Comparison of ENCODE assay signal across 8 cellular contexts in the genomic region with DNA sequence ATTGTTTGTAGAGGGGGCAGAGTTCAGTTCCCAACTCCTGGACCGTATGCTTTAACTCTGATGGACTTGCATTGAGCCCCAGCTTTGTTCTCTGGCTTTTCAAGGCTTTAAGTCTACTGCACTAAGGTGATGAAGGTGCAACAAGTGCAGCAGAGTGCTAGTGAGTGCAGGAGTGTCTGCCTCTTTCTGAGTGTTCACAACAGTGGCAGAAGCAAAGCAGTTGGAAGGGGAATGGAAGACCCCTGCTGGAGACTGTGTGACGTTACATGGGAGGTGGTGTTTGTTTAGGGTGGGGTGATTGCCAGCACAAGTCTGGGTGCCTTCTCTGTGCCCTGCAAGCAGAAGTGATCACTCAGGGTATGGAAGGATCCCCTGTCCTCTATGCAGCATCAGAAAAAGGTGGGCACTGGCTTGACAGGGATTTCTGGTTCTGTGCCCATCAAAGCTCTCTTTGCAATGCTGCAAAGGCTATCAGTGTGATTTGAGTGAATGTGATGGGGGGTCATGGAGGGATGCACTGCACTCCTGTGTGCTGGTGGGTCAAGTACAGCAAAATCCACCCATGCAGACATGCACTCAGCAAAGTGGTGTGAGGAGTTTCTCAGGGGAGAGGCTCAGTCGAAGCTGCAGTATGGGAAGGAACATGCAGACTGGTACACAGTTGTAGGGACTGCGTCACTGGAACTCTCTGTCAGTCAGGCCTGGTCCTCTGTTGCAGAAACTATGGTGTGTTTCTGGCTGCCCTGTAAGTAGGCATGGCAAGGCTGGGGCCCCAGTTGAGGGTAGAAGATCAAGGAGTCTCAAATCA.
A peak's percentile ranks its signal among the peaks of the same experiment; 100 is the strongest.
DNase-seq lines count a peak whose midpoint lies in the region; ATAC-seq, FAIRE-seq and TF ChIP-seq lines count a peak whose summit lies in the region.

No MANE protein-coding gene starts in this region.

- H3K4me2 ChIP-seq in A549, result no peak overlapping the region

- no peak overlapping the region for H3K27ac Mint-ChIP-seq in activated T-cell treated with anti-CD3 and anti-CD28 coated beads, Interleukin-2, amount 50 U/mL, for 24 hours

- no peak for TF ChIP-seq EP300 in A549 (IDR thresholded peaks at IDR 0.05)

- H3K27ac ChIP-seq in A549, result peak overlapping the region; percentile 32 to 75; a peak in 5 of 6 replicates

- no peaks in the 10 kb centered on the region for H3K9me3 Mint-ChIP-seq in activated T-cell treated with anti-CD3 and anti-CD28 coated beads, Interleukin-2, amount 50 U/mL, for 24 hours

- no peaks in the 10 kb centered on the region for H3K36me3 Mint-ChIP-seq in activated T-cell treated with anti-CD3 and anti-CD28 coated beads, Interleukin-2, amount 50 U/mL, for 24 hours (ENCODE audit: low read depth)

- H3K4me3 ChIP-seq in A549, result no peak overlapping the region
- H3K4me3 ChIP-seq in epithelial cell of proximal tubule (ENCODE audit: low read depth, low read length), result no peak overlapping the region

- no peak for FAIRE-seq in A549 (lab: Jason Lieb, UNC)

- TF ChIP-seq CTCF in A549 (IDR thresholded peaks at IDR 0.05), result peak; percentile 17; the same call in 1 of the 3 replicates
- peak; percentile 74 for TF ChIP-seq CTCF in epithelial cell of proximal tubule (conservative IDR thresholded peaks at IDR 0.05; ENCODE audit: low read depth, low read length)

- ATAC-seq in A549, result peak; percentile 47 to 82; a peak in 4 of 6 replicates
- peak; percentile 71 for ATAC-seq in GM19397 (IDR thresholded peaks at IDR 0.05; ENCODE audit: unreplicated experiment)

- POLR2A ChIA-PET in A549 (lab: Yijun Ruan, JAX), result no interaction called here

- 47% methylated on average over 3 of the region's 4 CpGs for WGBS in A549 (ENCODE audit: missing lambda C conversion rate)

- TF ChIP-seq POLR2A in A549 (IDR thresholded peaks at IDR 0.05; ENCODE audit: low read length), result no peak

- CTCF ChIA-PET in A549 (lab: Yijun Ruan, JAX), result no interaction called here

- peaks cover 8% of the 10 kb centered on the region; the same call in 1 of the 3 replicates for H3K9me3 ChIP-seq in A549

- H3K4me1 Mint-ChIP-seq in activated T-cell treated with anti-CD3 and anti-CD28 coated beads, Interleukin-2, amount 50 U/mL, for 24 hours (ENCODE audit: low read depth), result no peaks in the 10 kb centered on the region

- H3K4me1 ChIP-seq in A549, result peaks cover 16% of the 10 kb centered on the region

- H3K27me3 Mint-ChIP-seq in activated T-cell treated with anti-CD3 and anti-CD28 coated beads, Interleukin-2, amount 50 U/mL, for 24 hours, result no peaks in the 10 kb centered on the region

- peak; percentile 39 to 53 for TF ChIP-seq RAD21 in A549 (conservative IDR thresholded peaks at IDR 0.05 in 1 of 2, IDR thresholded peaks at IDR 0.05 in 1 of 2)

- no peak overlapping the region for H3K4me3 Mint-ChIP-seq in activated T-cell treated with anti-CD3 and anti-CD28 coated beads, Interleukin-2, amount 50 U/mL, for 24 hours

- DNase-seq in A549 (ENCODE audit: low read depth in 1 of 2, low spot score in 1 of 2) (peak in 1 of 2 experiments; percentile 50), HT-29 (ENCODE audit: low spot score) (peak; percentile 72), epithelial cell of proximal tubule (ENCODE audit: low read depth) (no peak), AG08396 (ENCODE audit: low spot score) (no peak), NCI-H1105 (lab: John Stamatoyannopoulos, UW) (no peak)
- no peak for DNase-seq in activated naive CD4-positive, alpha-beta T cell treated with anti-CD3 and anti-CD28 coated beads, Interleukin-2, amount 50 U/mL, for 16 hours
- DNase-seq in activated T-cell treated with anti-CD3 and anti-CD28 coated beads, Interleukin-2, amount 50 U/mL, for 24 hours, result no peak

TF ChIP-seq in A549, 52 proteins besides CTCF, POLR2A, EP300 and RAD21:
- TF ChIP-seq CEBPB (IDR thresholded peaks at IDR 0.05) (no peak), KDM1A (IDR thresholded peaks at IDR 0.05; ENCODE audit: low read depth) (no peak)
